In the genomic region with DNA sequence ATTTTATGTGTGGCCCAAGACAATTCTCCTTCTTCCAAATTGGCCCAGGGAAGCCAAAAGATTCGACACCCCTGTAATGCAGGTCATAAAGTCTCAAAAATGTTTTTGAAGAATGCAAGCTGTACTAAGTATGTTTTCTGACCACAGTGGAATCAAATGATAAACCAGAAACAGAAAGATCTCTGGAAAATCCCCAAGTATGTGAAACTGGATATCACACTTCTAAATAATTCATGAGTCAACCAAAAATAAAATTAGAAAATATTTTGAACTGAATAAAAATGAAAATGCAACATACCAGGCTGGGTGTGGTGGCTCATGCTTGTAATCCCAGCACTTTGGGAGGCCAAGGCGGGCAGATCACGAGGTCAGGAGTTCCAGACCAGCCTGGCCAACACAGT, we compare ENCODE assay signal across 16 cellular contexts. TPM values are rescaled to one million over a fixed set of nuclear protein-coding genes. Genes with fewer than 3 reads are reported as not detected.
DNase-seq lines count a peak whose midpoint lies in the region; ATAC-seq and TF ChIP-seq lines count a peak whose summit lies in the region.
"Had no signal": no experiment of that assay in that cellular context is flagged by ENCODE, and none has a peak within 500 bp of the region (broad histone marks: within the 10 kb centered on the region; RNA-seq: fewer than 3 reads in every experiment).

No MANE protein-coding gene starts in this region.

- no peak for TF ChIP-seq CTCF in ascending aorta (IDR thresholded peaks at IDR 0.05)
- no peak for TF ChIP-seq CTCF in left lung (IDR thresholded peaks at IDR 0.05)
- no peak for TF ChIP-seq CTCF in ovary (IDR thresholded peaks at IDR 0.05)

- intact Hi-C loops in ascending aorta (cut with DNase I) (no loop called here), left lung (cut with DNase I) (no loop called here), ovary (cut with DNase I) (no loop called here)

- H3K36me3 Mint-ChIP-seq in T-helper 2 cell treated with Interferon-gamma antibody and Interleukin-4, amounts not matched to agents 5 μg/mL and 100 μg/mL, for 36 hours (ENCODE audit: low read depth), result peaks cover 1% of the 10 kb centered on the region
- H3K36me3 Mint-ChIP-seq: brain; CD4-positive, alpha-beta memory T cell had no signal

- H3K4me1 ChIP-seq in ascending aorta (peaks cover 3 to 16% of the 10 kb centered on the region in 2 donors), left lung (peaks cover 4 to 5% of the 10 kb centered on the region in 2 donors), ovary (ENCODE audit: insufficient read depth) (peaks cover 2% of the 10 kb centered on the region)
- H3K4me1 ChIP-seq: psoas muscle had no signal

- H3K27ac ChIP-seq in ascending aorta (peak overlapping the region; percentile 60 to 67), left lung (no peak overlapping the region), ovary (no peak overlapping the region)
- H3K27ac ChIP-seq: psoas muscle had no signal

- peak; percentile 44 for ATAC-seq in left lung
- no peak for ATAC-seq in HG02884 (IDR thresholded peaks at IDR 0.05; ENCODE audit: unreplicated experiment)
- ATAC-seq: psoas muscle had no signal

- H3K4me1 Mint-ChIP-seq in T-helper 2 cell treated with Interferon-gamma antibody and Interleukin-4, amounts not matched to agents 5 μg/mL and 100 μg/mL, for 36 hours (ENCODE audit: low read depth), result peaks cover 8% of the 10 kb centered on the region

- no peaks in the 10 kb centered on the region for H3K27me3 Mint-ChIP-seq in T-helper 2 cell treated with Interferon-gamma antibody and Interleukin-4, amounts not matched to agents 5 μg/mL and 100 μg/mL, for 36 hours (ENCODE audit: low read depth)
- H3K27me3 Mint-ChIP-seq: CD4-positive, alpha-beta memory T cell had no signal

- peak; percentile 49 for DNase-seq in AG08396 (ENCODE audit: low spot score)
- peak; percentile 92 for DNase-seq in HCEC 1CT
- DNase-seq in ascending aorta (ENCODE audit: low spot score in 2 of 2), result no peak
- no peak for DNase-seq in left lung
- no peak for DNase-seq in ovary
- DNase-seq in NCI-H2081 treated with DMSO at 0.1 percent for 48 hours (lab: John Stamatoyannopoulos, UW), result no peak
- no peak for DNase-seq in T-helper 2 cell treated with Interferon-gamma antibody and Interleukin-4, amounts not matched to agents 5 μg/mL and 100 μg/mL, for 36 hours (ENCODE audit: low spot score)
- DNase-seq: CD4-positive, alpha-beta memory T cell; MV-4-11; NCI-H345; OCI-M1; psoas muscle; stimulated activated CD4-positive, alpha-beta T cell treated with anti-CD3 and anti-CD28 coated beads, Interleukin-4, amount 100 ng/mL, for 1 hour; T1000 had no signal

- H3K4me3 ChIP-seq in ascending aorta (no peak overlapping the region), left lung (no peak overlapping the region), ovary (no peak overlapping the region)
- H3K4me3 ChIP-seq: psoas muscle had no signal

- TF ChIP-seq POLR2A in ovary (IDR thresholded peaks at IDR 0.05), result no peak

- H3K27me3 ChIP-seq in ascending aorta (no peaks in the 10 kb centered on the region), left lung (no peaks in the 10 kb centered on the region), ovary (no peaks in the 10 kb centered on the region)

- no peak overlapping the region for H3K27ac Mint-ChIP-seq in T-helper 2 cell treated with Interferon-gamma antibody and Interleukin-4, amounts not matched to agents 5 μg/mL and 100 μg/mL, for 36 hours
- H3K27ac Mint-ChIP-seq: brain had no signal

- WGBS in ovary, 3 donors, result 29 to 33% (median 32%) methylated on average over 3 of the region's 3 CpGs

- H3K9me3 Mint-ChIP-seq in T-helper 2 cell treated with Interferon-gamma antibody and Interleukin-4, amounts not matched to agents 5 μg/mL and 100 μg/mL, for 36 hours, result peaks cover 18% of the 10 kb centered on the region

- H3K9me3 ChIP-seq in ascending aorta, result no peaks in the 10 kb centered on the region
- peaks cover 0 to 5% of the 10 kb centered on the region in 2 donors for H3K9me3 ChIP-seq in left lung
- no peaks in the 10 kb centered on the region for H3K9me3 ChIP-seq in ovary
- H3K9me3 ChIP-seq: psoas muscle had no signal

- no peak overlapping the region for H3K4me3 Mint-ChIP-seq in T-helper 2 cell treated with Interferon-gamma antibody and Interleukin-4, amounts not matched to agents 5 μg/mL and 100 μg/mL, for 36 hours
- H3K4me3 Mint-ChIP-seq: brain; CD4-positive, alpha-beta memory T cell had no signal

- TF ChIP-seq EP300 in ovary (IDR thresholded peaks at IDR 0.05), result no peak

- H3K36me3 ChIP-seq in ascending aorta (no peaks in the 10 kb centered on the region), left lung (no peaks in the 10 kb centered on the region), ovary (no peaks in the 10 kb centered on the region)

RNA-seq across cellular contexts. Expression of a gene that starts 34.1 kb away (rescaled TPM):
- total RNA-seq in ascending aorta, result 50.7 TPM
- 10 to 100 TPM; 48.5 to 58.9 TPM for total RNA-seq in left lung
- total RNA-seq in ovary, result 10 to 100 TPM; 20.3 to 44.0 (median 23.8) TPM
- polyA plus RNA-seq in ovary, result 10 to 100 TPM; 22.2 to 48.4 TPM

Comparison
In these comparisons a context has a peak if more than half of its experiments do, and no peak if none do; other contexts are left out.
1. DNase-seq: peak in AG08396 (single experiment) and HCEC 1CT (single experiment); none in ascending aorta (0 of 2), left lung (0 of 2), ovary (0 of 5), NCI-H2081 treated with DMSO at 0.1 percent for 48 hours (single experiment) and T-helper 2 cell treated with Interferon-gamma antibody and Interleukin-4, amounts not matched to agents 5 μg/mL and 100 μg/mL, for 36 hours (single experiment).
2. H3K27ac ChIP-seq: peak in ascending aorta (2 of 2); none in left lung (0 of 2) and ovary (0 of 2).